26 cellular contexts compared by ENCODE assay signal in the genomic region with DNA sequence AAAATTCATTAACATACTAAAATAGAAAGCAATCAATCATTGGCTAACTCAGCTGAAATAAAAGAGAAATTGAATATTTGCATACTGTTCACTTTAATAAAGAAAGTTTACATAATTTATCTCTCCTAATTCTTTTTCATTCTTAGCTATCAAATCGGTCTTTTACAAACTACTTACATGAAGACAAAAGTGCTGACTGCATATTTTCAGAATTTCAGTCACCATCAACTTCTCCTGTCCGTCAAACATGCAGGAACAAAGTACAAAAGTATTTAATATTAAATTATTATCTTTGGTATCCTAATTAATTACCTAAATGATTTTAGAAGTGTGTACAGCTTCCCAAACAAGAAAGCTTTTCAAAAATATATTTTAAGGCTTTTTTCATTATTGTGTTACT.
"Had no signal": no experiment of that assay in that cellular context is flagged by ENCODE, and none has a peak within 500 bp of the region (broad histone marks: within the 10 kb centered on the region; RNA-seq: fewer than 3 reads in every experiment).

No MANE protein-coding gene starts in this region.

- H3K79me2 ChIP-seq: parathyroid adenoma had no signal

- H3K4me3 ChIP-seq: neural progenitor cell, ovary, psoas muscle, skin epidermis, stomach, thoracic aorta, thyroid gland, tibial nerve, upper lobe of left lung, vagina had no signal

- H3K27ac ChIP-seq: neural progenitor cell, ovary, parathyroid adenoma, psoas muscle, skin epidermis, stomach, thoracic aorta, thyroid gland, tibial nerve, upper lobe of left lung, vagina had no signal

- H3K4me2 ChIP-seq: neural progenitor cell had no signal

- FAIRE-seq: urothelium cell line had no signal

- DNase-seq: naive thymus-derived CD4-positive, alpha-beta T cell; natural killer cell; occipital lobe; ovary; posterior cingulate gyrus; psoas muscle; right cardiac atrium; stimulated activated CD4-positive, alpha-beta T cell treated with anti-CD3 and anti-CD28 coated beads, Interleukin-15, amount 100 ng/mL, for 24 hours; stimulated activated CD4-positive, alpha-beta T cell treated with anti-CD3 and anti-CD28 coated beads, Interleukin-2, amount 100 ng/mL, for 24 hours; stimulated activated CD4-positive, alpha-beta T cell treated with anti-CD3 and anti-CD28 coated beads, Interleukin-2, amount 100 ng/mL, for 48 hours; stimulated activated CD4-positive, alpha-beta T cell treated with anti-CD3 and anti-CD28 coated beads, Interleukin-4, amount 100 ng/mL, for 24 hours; stimulated activated naive B cell treated with anti-CD40 and anti-IgM and Interleukin-4, amounts not matched to agents 10 μg/mL and 1 μg/mL and 100 μg/mL, for 72 hours; stimulated activated naive CD4-positive, alpha-beta T cell treated with Interleukin-2 at 50 U/mL for 16 hours; stomach; thyroid gland; trophoblast cell; upper lobe of left lung had no signal

- ATAC-seq: naive thymus-derived CD4-positive, alpha-beta T cell; natural killer cell; psoas muscle; right cardiac atrium; sciatic nerve; stimulated activated effector memory CD8-positive, alpha-beta T cell treated with anti-CD3 and anti-CD28 coated beads, Interleukin-12 subunit alpha, Interleukin-12 subunit beta, amount 100 ng/mL, for 72 hours; stimulated activated naive B cell treated with anti-CD40 and anti-IgM and Interleukin-4, amounts not matched to agents 10 μg/mL and 1 μg/mL and 100 μg/mL, for 72 hours had no signal

- H3K27me3 ChIP-seq: neural progenitor cell, ovary, stomach, thyroid gland, tibial nerve, upper lobe of left lung, vagina had no signal

- H2AFZ ChIP-seq: neural progenitor cell, parathyroid adenoma had no signal

- H3K36me3 ChIP-seq: neural progenitor cell, ovary, stomach, thoracic aorta, thyroid gland, tibial nerve, upper lobe of left lung, vagina had no signal

- H3K4me1 ChIP-seq: neural progenitor cell, parathyroid adenoma, psoas muscle, stomach, thyroid gland, tibial nerve, upper lobe of left lung, vagina had no signal

- H3K9me3 ChIP-seq: ovary, psoas muscle, stomach, thoracic aorta, thyroid gland, tibial nerve, upper lobe of left lung, vagina had no signal

- H3K9ac ChIP-seq: neural progenitor cell, parathyroid adenoma had no signal
